ENCODE assay signal across 27 cellular contexts in genomic region chr3:97927699-97928098, GRCh38. TPM values are rescaled to one million over a fixed set of nuclear protein-coding genes. Genes with fewer than 3 reads are reported as not detected.
DNase-seq lines count a peak whose midpoint lies in the region; ATAC-seq and TF ChIP-seq lines count a peak whose summit lies in the region.
"Had no signal": no experiment of that assay in that cellular context is flagged by ENCODE, and none has a peak within 500 bp of the region (broad histone marks: within the 10 kb centered on the region; RNA-seq: fewer than 3 reads in every experiment).

No MANE protein-coding gene starts in this region.

- no peaks in the 10 kb centered on the region for H3K4me1 Mint-ChIP-seq in T-helper 17 cell
- H3K4me1 Mint-ChIP-seq in activated T-cell treated with anti-CD3 and anti-CD28 coated beads, Interleukin-2, amount 50 U/mL, for 24 hours (ENCODE audit: low read depth) = no peaks in the 10 kb centered on the region
- H3K4me1 Mint-ChIP-seq: activated naive CD4-positive, alpha-beta T cell treated with anti-CD3 and anti-CD28 coated beads, Interleukin-2, amount 50 U/mL, for 24 hours; B cell; CD8-positive, alpha-beta memory T cell; memory B cell; neural crest cell; T-cell had no signal

- H3K27ac Mint-ChIP-seq in T-helper 17 cell = no peak overlapping the region
- no peak overlapping the region for H3K27ac Mint-ChIP-seq in activated T-cell treated with anti-CD3 and anti-CD28 coated beads, Interleukin-2, amount 50 U/mL, for 24 hours
- H3K27ac Mint-ChIP-seq: activated CD4-positive, alpha-beta memory T cell treated with anti-CD3 and anti-CD28 coated beads for 36 hours; activated naive CD4-positive, alpha-beta T cell treated with anti-CD3 and anti-CD28 coated beads, Interleukin-2, amount 50 U/mL, for 24 hours; activated T-helper 2 cell treated with anti-CD3 and anti-CD28 coated beads, Interferon-gamma antibody, Interleukin-2, Interleukin-4, amounts not matched to agents 10 μg/mL and 5 μg/mL and 100 μg/mL, durations not matched to agents 14 hours and 24 hours and 36 hours; B cell; memory B cell; T-cell had no signal

- H3K4me3 Mint-ChIP-seq in T-helper 17 cell = no peak overlapping the region
- H3K4me3 Mint-ChIP-seq in activated T-cell treated with anti-CD3 and anti-CD28 coated beads, Interleukin-2, amount 50 U/mL, for 24 hours = no peak overlapping the region
- H3K4me3 Mint-ChIP-seq: activated CD4-positive, alpha-beta memory T cell treated with anti-CD3 and anti-CD28 coated beads for 36 hours; activated naive CD4-positive, alpha-beta T cell treated with anti-CD3 and anti-CD28 coated beads, Interleukin-2, amount 50 U/mL, for 24 hours; B cell; CD8-positive, alpha-beta memory T cell; memory B cell; neural crest cell; T-cell had no signal

- H3K4me3 ChIP-seq in BJ (ENCODE audit: low read depth, low read length) = no peak overlapping the region
- H3K4me3 ChIP-seq: heart right ventricle, pancreas, tibial artery had no signal

- POLR2A ChIA-PET in BJ (lab: Charles Lee) = no interaction called here

- no peaks in the 10 kb centered on the region for H3K9me3 Mint-ChIP-seq in activated T-cell treated with anti-CD3 and anti-CD28 coated beads, Interleukin-2, amount 50 U/mL, for 24 hours
- H3K9me3 Mint-ChIP-seq: activated CD4-positive, alpha-beta memory T cell treated with anti-CD3 and anti-CD28 coated beads for 36 hours had no signal

- no peaks in the 10 kb centered on the region for H3K36me3 ChIP-seq in BJ (ENCODE audit: control insufficient read depth, insufficient read depth, low read length)
- H3K36me3 ChIP-seq: pancreas had no signal

- H3K27ac ChIP-seq in VCaP = peak overlapping the region; percentile 51
- H3K27ac ChIP-seq: heart right ventricle, HL-60, pancreas, tibial artery had no signal

- TF ChIP-seq CTCF in BJ (IDR thresholded peaks at IDR 0.05; ENCODE audit: insufficient read depth, low read depth, low read length) (no peak), VCaP (conservative IDR thresholded peaks at IDR 0.05) (no peak)

- no peaks in the 10 kb centered on the region for H3K27me3 ChIP-seq in BJ (ENCODE audit: control insufficient read depth, insufficient read depth, low read length)
- H3K27me3 ChIP-seq: heart right ventricle, pancreas, tibial artery had no signal

- peaks cover 11% of the 10 kb centered on the region for H3K36me3 Mint-ChIP-seq in T-helper 17 cell (ENCODE audit: low read depth)
- peaks cover 19% of the 10 kb centered on the region for H3K36me3 Mint-ChIP-seq in activated T-cell treated with anti-CD3 and anti-CD28 coated beads, Interleukin-2, amount 50 U/mL, for 24 hours (ENCODE audit: low read depth)

- CTCF ChIA-PET in BJ (lab: Yijun Ruan, JAX) = no interaction called here

- H3K9me3 ChIP-seq in T-helper 17 cell (ENCODE audit: control insufficient read depth, low read length, poor library complexity, severe bottlenecking) = no peaks in the 10 kb centered on the region
- H3K9me3 ChIP-seq: pancreas, tibial artery had no signal

- no peaks in the 10 kb centered on the region for H3K27me3 Mint-ChIP-seq in T-helper 17 cell
- H3K27me3 Mint-ChIP-seq in activated T-cell treated with anti-CD3 and anti-CD28 coated beads, Interleukin-2, amount 50 U/mL, for 24 hours = no peaks in the 10 kb centered on the region
- H3K27me3 Mint-ChIP-seq: activated CD4-positive, alpha-beta memory T cell treated with anti-CD3 and anti-CD28 coated beads for 36 hours; activated naive CD4-positive, alpha-beta T cell treated with anti-CD3 and anti-CD28 coated beads, Interleukin-2, amount 50 U/mL, for 24 hours; B cell; T-cell had no signal

- DNase-seq in BJ (ENCODE audit: low read depth) (peak; percentile 35), HCEC 1CT (peak; percentile 6), fibroblast of peridontal ligament (ENCODE audit: extremely low read depth) (peak; percentile 81), T-helper 17 cell (no peak), 8988T (no peak), NOMO-1 treated with DMSO at 0.1 percent for 48 hours (lab: John Stamatoyannopoulos, UW; ENCODE audit: unreplicated experiment) (no peak)
- DNase-seq in activated T-cell treated with anti-CD3 and anti-CD28 coated beads, Interleukin-2, amount 50 U/mL, for 24 hours = no peak
- DNase-seq: activated CD4-positive, alpha-beta memory T cell treated with anti-CD3 and anti-CD28 coated beads for 36 hours; activated CD8-positive, alpha-beta memory T cell treated with anti-CD3 and anti-CD28 coated beads, Interleukin-2, amount 50 U/mL, for 48 hours; aorta; CD8-positive, alpha-beta memory T cell; central memory CD4-positive, alpha-beta T cell; DMS79; heart right ventricle; Kasumi-1; left cardiac atrium; pancreas; stimulated activated CD4-positive, alpha-beta T cell treated with anti-CD3 and anti-CD28 coated beads, Interleukin-2, amount 100 ng/mL, for 24 hours; T-cell; tibial artery had no signal

- ATAC-seq in T-helper 17 cell = no peak
- ATAC-seq: heart right ventricle, left cardiac atrium, pancreas, T-cell had no signal

RNA-seq across cellular contexts. Expression of gene RIOX2, which starts 44.5 kb away (rescaled TPM):
- 19.6 and 24.2 TPM in 2 replicates for polyA plus RNA-seq in BJ (2011; rRNA removed)
- polyA minus RNA-seq in BJ (2011; rRNA and poly(A)+ RNA removed) = 10.8 and 23.8 TPM in 2 replicates
- 10 to 100 TPM; 21.1 to 22.7 TPM for total RNA-seq in T-helper 17 cell

Comparison
In these comparisons a context has a peak if more than half of its experiments do, and no peak if none do; other contexts are left out.
1. DNase-seq: peak in BJ (single experiment), HCEC 1CT (single experiment) and fibroblast of peridontal ligament (single experiment); none in T-helper 17 cell (0 of 3), 8988T (single experiment), NOMO-1 treated with DMSO at 0.1 percent for 48 hours (single experiment) and activated T-cell treated with anti-CD3 and anti-CD28 coated beads, Interleukin-2, amount 50 U/mL, for 24 hours (single experiment).